22 cellular contexts compared by ENCODE assay signal in the genomic region with DNA sequence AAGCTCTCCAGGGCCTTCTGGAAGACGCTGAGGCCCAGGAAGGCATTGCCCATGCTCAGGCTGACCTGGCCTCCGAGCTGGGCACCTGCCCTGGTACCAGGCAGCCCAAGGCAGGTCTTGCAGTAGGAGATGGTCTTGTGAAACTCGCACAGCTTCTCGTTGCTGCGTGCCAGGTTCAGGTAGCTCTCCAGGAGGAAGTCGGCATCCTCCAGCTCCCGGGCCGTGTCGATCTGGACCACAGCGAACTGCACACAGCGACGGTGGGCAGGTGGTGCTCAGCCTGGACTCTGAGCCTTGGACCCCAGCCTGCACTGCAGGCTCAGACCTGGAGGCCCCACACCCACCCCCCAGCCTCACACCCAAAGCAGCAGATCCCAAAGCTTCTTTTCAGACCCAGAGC. TPM values are rescaled to one million over a fixed set of nuclear protein-coding genes. Genes with fewer than 3 reads are reported as not detected.
"Had no signal": no experiment of that assay in that cellular context is flagged by ENCODE, and none has a peak within 500 bp of the region (broad histone marks: within the 10 kb centered on the region; RNA-seq: fewer than 3 reads in every experiment).

No MANE protein-coding gene starts in this region.

- H3K27ac Mint-ChIP-seq: stimulated activated memory B cell treated with anti-CD40 and anti-IgM and Interleukin-4, amounts not matched to agents 10 μg/mL and 1 μg/mL and 100 μg/mL, for 72 hours; type B pancreatic cell had no signal

- H3K27ac ChIP-seq: dorsolateral prefrontal cortex, heart right ventricle, parathyroid adenoma, prostate gland, right lobe of liver, stomach, uterus had no signal

- H3K4me1 Mint-ChIP-seq: stimulated activated memory B cell treated with anti-CD40 and anti-IgM and Interleukin-4, amounts not matched to agents 10 μg/mL and 1 μg/mL and 100 μg/mL, for 72 hours had no signal

- H3K4me3 ChIP-seq: dorsolateral prefrontal cortex, heart right ventricle, mucosa of descending colon, prostate gland, right lobe of liver, stomach, uterus had no signal

- H3K9me3 ChIP-seq: heart right ventricle, mucosa of descending colon, prostate gland, right lobe of liver, stomach, uterus had no signal

- H3K27me3 ChIP-seq: dorsolateral prefrontal cortex, heart right ventricle, right lobe of liver, stomach, uterus had no signal

- H3K4me3 Mint-ChIP-seq: natural killer cell; stimulated activated memory B cell treated with anti-CD40 and anti-IgM and Interleukin-4, amounts not matched to agents 10 μg/mL and 1 μg/mL and 100 μg/mL, for 72 hours; type B pancreatic cell had no signal

- H3K27me3 Mint-ChIP-seq: stimulated activated memory B cell treated with anti-CD40 and anti-IgM and Interleukin-4, amounts not matched to agents 10 μg/mL and 1 μg/mL and 100 μg/mL, for 72 hours; type B pancreatic cell had no signal

- H3K9me3 Mint-ChIP-seq: natural killer cell; stimulated activated memory B cell treated with anti-CD40 and anti-IgM and Interleukin-4, amounts not matched to agents 10 μg/mL and 1 μg/mL and 100 μg/mL, for 72 hours; type B pancreatic cell had no signal

- FAIRE-seq: frontal cortex, islet of Langerhans had no signal

- DNase-seq: central memory CD4-positive, alpha-beta T cell; cortex of kidney; dorsolateral prefrontal cortex; effector CD8-positive, alpha-beta T cell; heart right ventricle; hypothalamus; kidney glomerular epithelial cell; mucosa of descending colon; natural killer cell; retina; right lobe of liver; stimulated activated CD4-positive, alpha-beta T cell treated with anti-CD3 and anti-CD28 coated beads, Interleukin-4, amount 100 ng/mL, for 1 hour; stimulated activated CD8-positive, alpha-beta memory T cell treated with anti-CD3 and anti-CD28 coated beads, Interleukin-4, amount 100 ng/mL, for 48 hours; stomach; substantia nigra; uterus had no signal

- H3K4me1 ChIP-seq: parathyroid adenoma, prostate gland, stomach, uterus had no signal

- H3K36me3 Mint-ChIP-seq: natural killer cell; stimulated activated memory B cell treated with anti-CD40 and anti-IgM and Interleukin-4, amounts not matched to agents 10 μg/mL and 1 μg/mL and 100 μg/mL, for 72 hours; type B pancreatic cell had no signal

- H3K36me3 ChIP-seq: heart right ventricle, prostate gland, right lobe of liver, stomach, uterus had no signal

- ATAC-seq: mucosa of descending colon; natural killer cell; stimulated activated memory B cell treated with anti-CD40 and anti-IgM and Interleukin-4, amounts not matched to agents 10 μg/mL and 1 μg/mL and 100 μg/mL, for 72 hours had no signal

RNA-seq across cellular contexts. Expression of a gene that starts 1.0 kb away (rescaled TPM):
- total RNA-seq: frontal cortex had no signal
